ENCODE assay signal across 8 cellular contexts in genomic region chr11:102047305-102047924, GRCh38. TPM values are rescaled to one million over a fixed set of nuclear protein-coding genes. Genes with fewer than 3 reads are reported as not detected.
A peak's percentile ranks its signal among the peaks of the same experiment; 100 is the strongest.
DNase-seq lines count a peak whose midpoint lies in the region; ATAC-seq and TF ChIP-seq lines count a peak whose summit lies in the region.

CFAP300 (plus strand) TSS chr11:102047437; CDS start chr11:102047471, 34 bp downstream.

- H3K27me3 ChIP-seq in WERI-Rb-1 (ENCODE audit: insufficient read depth, low read depth, severe bottlenecking) (no peaks in the 10 kb centered on the region), skeletal muscle tissue (ENCODE audit: control insufficient read depth in 3 of 3, insufficient read depth in 3 of 3, low read length in 3 of 3) (peaks cover 0 to 9% (median 3%) of the 10 kb centered on the region in 3 donors)

- H3K9me3 ChIP-seq in WERI-Rb-1 (ENCODE audit: severe bottlenecking), result no peaks in the 10 kb centered on the region
- H3K9me3 ChIP-seq in skeletal muscle tissue (ENCODE audit: control insufficient read depth in 3 of 3, low read length in 3 of 3), result no peaks in the 10 kb centered on the region

- in situ Hi-C loops in GM13977 (cut with MboI; ENCODE audit: low pct_unique_long_range_greater_than_20kb, low sequenced_read_pairs, unreplicated experiment), result no loop called here

- peaks cover 5 to 9% (median 6%) of the 10 kb centered on the region in 3 donors for H3K4me1 ChIP-seq in skeletal muscle tissue (ENCODE audit: control insufficient read depth in 3 of 3, insufficient read depth in 3 of 3, low read length in 3 of 3)

- ATAC-seq in HG03460 (IDR thresholded peaks at IDR 0.05; ENCODE audit: unreplicated experiment) (no peak), HG03571 (IDR thresholded peaks at IDR 0.05; ENCODE audit: unreplicated experiment) (no peak)

- no peaks in the 10 kb centered on the region for H3K36me3 ChIP-seq in WERI-Rb-1
- H3K36me3 ChIP-seq in skeletal muscle tissue (ENCODE audit: control insufficient read depth in 3 of 3, insufficient read depth in 3 of 3, low read length in 3 of 3), result no peaks in the 10 kb centered on the region

- peak within 1 kb of the TSS; percentile 59 to 67 (median 66) for H3K9ac ChIP-seq in skeletal muscle tissue (ENCODE audit: low read depth in 1 of 3, low read length in 3 of 3)

- H3K4me3 ChIP-seq in WERI-Rb-1 (ENCODE audit: low read depth, low read length) (peak within 1 kb of the TSS; percentile 63), skeletal muscle tissue (ENCODE audit: low read length in 3 of 3) (peak within 1 kb of the TSS; percentile 69 to 81 (median 74))

- H3K27ac ChIP-seq in WERI-Rb-1, result no peak within 1 kb of the TSS
- H3K27ac ChIP-seq in caudate nucleus (ENCODE audit: low read depth, low read length), result peak within 1 kb of the TSS; percentile 33
- H3K27ac ChIP-seq in skeletal muscle tissue (ENCODE audit: low read depth, low read length), result peak within 1 kb of the TSS; percentile 38

- DNase-seq in GM13977 (ENCODE audit: low spot score) (peak; percentile 60), M059J (ENCODE audit: low read depth) (peak; percentile 83), WERI-Rb-1 (peak; percentile 79), caudate nucleus (lab: John Stamatoyannopoulos, UW) (peak in 48 of 61 donors; percentile 1 to 76 (median 28)), iris pigment epithelial cell (ENCODE audit: low read depth) (peak; percentile 54)

- no peak for TF ChIP-seq CTCF in GM13977 (IDR thresholded peaks at IDR 0.05; ENCODE audit: extremely low read depth, insufficient read depth, missing control alignments)
- no peak for TF ChIP-seq CTCF in WERI-Rb-1 (IDR thresholded peaks at IDR 0.05; ENCODE audit: low read depth, low read length)

RNA-seq across cellular contexts. Expression of gene CFAP300, which starts in this region (rescaled TPM):
- 2.5 and 5.6 TPM in 2 replicates for total RNA-seq in M059J (2014; rRNA removed; shearing (Covaris generic))
- total RNA-seq in skeletal muscle tissue, result 5.2 TPM

Comparison
In these comparisons a context has a peak if more than half of its experiments do, and no peak if none do; other contexts are left out.
1. DNase-seq: peak in every context shown above with its lines; median percentile 83 in M059J; 79 in WERI-Rb-1; 60 in GM13977; 54 in iris pigment epithelial cell; 28 in caudate nucleus.